13 cellular contexts compared by ENCODE assay signal in the genomic region with DNA sequence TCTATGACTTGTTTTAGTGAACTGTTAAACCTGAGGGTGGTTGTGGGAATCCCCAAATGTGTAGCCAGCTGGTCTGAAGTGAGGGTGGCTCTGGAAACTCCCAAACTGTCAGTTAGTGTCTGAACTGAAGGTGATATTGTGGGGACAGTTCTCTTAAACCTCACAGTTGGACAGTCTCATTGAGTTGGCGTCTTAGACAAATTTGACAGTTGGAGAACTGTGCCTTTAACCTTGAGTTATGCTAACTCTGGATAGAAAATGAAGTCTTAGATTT. TPM values are rescaled to one million over a fixed set of nuclear protein-coding genes. Genes with fewer than 3 reads are reported as not detected.
DNase-seq lines count a peak whose midpoint lies in the region; ATAC-seq, FAIRE-seq and TF ChIP-seq lines count a peak whose summit lies in the region.
"Had no signal": no experiment of that assay in that cellular context is flagged by ENCODE, and none has a peak within 500 bp of the region (broad histone marks: within the 10 kb centered on the region; RNA-seq: fewer than 3 reads in every experiment).

No MANE protein-coding gene starts in this region.

- FAIRE-seq in keratinocyte (lab: Jason Lieb, UNC), result peak; percentile 41
- FAIRE-seq: endothelial cell of umbilical vein, islet of Langerhans had no signal

- dilution Hi-C loops in keratinocyte (cut with MboI; ENCODE audit: extremely low pct_ligation_motif_present, low sequenced_read_pairs), result no loop called here

- H3K4me2 ChIP-seq in keratinocyte (ENCODE audit: control insufficient read depth, extremely low read depth, insufficient read depth, low read depth, low read length), result no peak overlapping the region

- H3K79me2 ChIP-seq in keratinocyte (ENCODE audit: control insufficient read depth, insufficient read depth, low read length), result no peaks in the 10 kb centered on the region

- H3K4me3 ChIP-seq in keratinocyte (ENCODE audit: control insufficient read depth in 2 of 3, extremely low read depth in 1 of 3, insufficient read depth in 2 of 3, low read depth in 1 of 3, low read length in 3 of 3), result no peak overlapping the region

- DNase-seq in keratinocyte (ENCODE audit: low read depth, low spot score) (no peak), HFFc6 (no peak), erythroblast (lab: John Stamatoyannopoulos, UW) (no peak), OCI-M1 (lab: John Stamatoyannopoulos, UW) (no peak)
- DNase-seq in stimulated activated CD4-positive, alpha-beta T cell treated with anti-CD3 and anti-CD28 coated beads, Interleukin-12 subunit alpha, Interleukin-12 subunit beta, amount 100 ng/mL, for 4 hours, result no peak
- DNase-seq: H7, NCI-H1092 treated with DMSO at 0.1 percent for 48 hours had no signal

- no peak overlapping the region for H2AFZ ChIP-seq in keratinocyte (ENCODE audit: control insufficient read depth, low read length)

- no peak overlapping the region for H3K27ac ChIP-seq in keratinocyte (ENCODE audit: control insufficient read depth, insufficient read depth, low read length)

- H4K20me1 ChIP-seq in keratinocyte (ENCODE audit: control insufficient read depth, extremely low read depth, insufficient read depth, low read length), result no peaks in the 10 kb centered on the region

- H3K36me3 ChIP-seq in keratinocyte (ENCODE audit: control insufficient read depth in 2 of 2, extremely low read depth in 1 of 2, insufficient read depth in 2 of 2, low read length in 2 of 2), result no peaks in the 10 kb centered on the region

- ATAC-seq in GM18870 (IDR thresholded peaks at IDR 0.05; ENCODE audit: unreplicated experiment), result peak; percentile 98
- peak; percentile 98 for ATAC-seq in GM21717 (IDR thresholded peaks at IDR 0.05; ENCODE audit: unreplicated experiment)
- ATAC-seq in HG03196 (IDR thresholded peaks at IDR 0.05; ENCODE audit: unreplicated experiment), result peak; percentile 96
- ATAC-seq: Panc1 had no signal

- TF ChIP-seq CTCF in keratinocyte (optimal IDR thresholded peaks at IDR 0.05 in 1 of 3, IDR thresholded peaks at IDR 0.05 in 1 of 3, conservative IDR thresholded peaks at IDR 0.05 in 1 of 3; ENCODE audit: extremely low read depth in 1 of 3, insufficient read depth in 2 of 3, low read length in 3 of 3) (no peak), HFFc6 (IDR thresholded peaks at IDR 0.05) (no peak)

- H3K4me3 Mint-ChIP-seq in HFFc6, result no peak overlapping the region

- peaks cover 2% of the 10 kb centered on the region for H3K27me3 Mint-ChIP-seq in HFFc6 (ENCODE audit: insufficient read depth)

- peaks cover 14% of the 10 kb centered on the region for H3K4me1 Mint-ChIP-seq in HFFc6 (ENCODE audit: low read depth)

- no peaks in the 10 kb centered on the region for H3K27me3 ChIP-seq in keratinocyte (ENCODE audit: control insufficient read depth, extremely low read depth, insufficient read depth, low read length)

- H3K9ac ChIP-seq in keratinocyte (ENCODE audit: control insufficient read depth, extremely low read depth, insufficient read depth, low read length), result no peak overlapping the region

- TF ChIP-seq POLR2A in erythroblast (IDR thresholded peaks at IDR 0.05; ENCODE audit: low read length), result no peak

- no peaks in the 10 kb centered on the region; the same call in 1 of the 2 replicates for H3K9me3 Mint-ChIP-seq in HFFc6

- no peaks in the 10 kb centered on the region for H3K9me1 ChIP-seq in keratinocyte (ENCODE audit: control insufficient read depth, extremely low read depth, insufficient read depth, low read length)

- no peaks in the 10 kb centered on the region for H3K9me3 ChIP-seq in keratinocyte (ENCODE audit: control insufficient read depth, low read depth, low read length)

- peaks cover 12% of the 10 kb centered on the region for H3K4me1 ChIP-seq in keratinocyte (ENCODE audit: control insufficient read depth, extremely low read depth, insufficient read depth, low read length)

- H3K36me3 Mint-ChIP-seq in HFFc6 (ENCODE audit: low read depth), result no peaks in the 10 kb centered on the region

- no peak overlapping the region for H3K27ac Mint-ChIP-seq in HFFc6

RNA-seq across cellular contexts. Expression of a gene that starts 20.7 kb away (rescaled TPM):
- polyA plus RNA-seq in keratinocyte, result 3.0 to 3.8 TPM (median 3.3 TPM) in 3 replicates
- polyA plus RNA-seq in keratinocyte (2011; ENCODE audit: low read depth), result 1.2 TPM
- 2.1 and 4.7 TPM in 2 replicates for polyA plus RNA-seq in keratinocyte (2011; cell fraction: cytosol; rRNA removed)
- polyA plus RNA-seq in keratinocyte (2011; cell fraction: nucleus; rRNA removed), result 4.9 and 6.7 TPM in 2 replicates
- 1.7 and 2.2 TPM in 2 replicates for polyA plus RNA-seq in keratinocyte (2012; ENCODE audit: low replicate concordance)
- 0.59 to 2.3 TPM (median 1.5 TPM) in 3 replicates for polyA minus RNA-seq in keratinocyte
- 1.7 TPM for polyA minus RNA-seq in keratinocyte (2011; cell fraction: cytosol; rRNA and poly(A)+ RNA removed)
- 1.2 and 3.3 TPM in 2 replicates for polyA minus RNA-seq in keratinocyte (2011; cell fraction: nucleus; rRNA and poly(A)+ RNA removed)
- total RNA-seq in HFFc6 (2021; fragmentation: NEBNext Ultra II Directional; extraction: Animal tissue kit (Norgen Biotek cat#: 25700)), result 1 to 10 TPM; 2.5 to 4.7 (median 2.6) TPM
